Comparison of ENCODE assay signal across 24 cellular contexts in the genomic region with DNA sequence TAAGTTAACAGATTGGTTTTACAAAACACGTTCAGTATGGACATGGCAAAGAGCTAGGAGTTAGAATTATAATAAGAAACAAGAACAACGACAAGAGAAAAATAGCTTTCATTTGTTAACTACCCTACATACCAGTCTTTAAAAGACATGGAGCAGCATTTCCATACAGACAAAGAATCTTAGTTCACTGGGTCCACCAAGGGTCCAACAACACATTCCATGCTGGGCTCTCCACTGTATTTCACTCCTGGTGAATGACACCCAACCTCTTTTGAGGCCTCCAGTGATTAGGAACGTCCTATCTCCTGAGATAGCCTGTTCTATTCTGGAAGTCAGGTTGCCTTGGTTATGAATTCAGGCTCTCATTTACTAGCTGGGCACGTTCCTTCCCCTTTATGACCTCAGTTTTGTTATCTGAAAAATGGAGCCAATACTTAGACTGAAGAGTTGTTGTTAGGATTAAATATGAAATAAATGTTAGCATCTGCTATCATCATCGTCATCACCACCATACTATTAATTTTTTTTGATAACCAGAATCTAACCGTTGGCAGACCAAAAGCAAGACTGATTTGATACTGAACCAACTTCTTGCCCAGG.
"Had no signal": no experiment of that assay in that cellular context is flagged by ENCODE, and none has a peak within 500 bp of the region (broad histone marks: within the 10 kb centered on the region; RNA-seq: fewer than 3 reads in every experiment).

No MANE protein-coding gene starts in this region.

- H3K4me1 Mint-ChIP-seq: activated CD4-positive, alpha-beta T cell treated with anti-CD3 and anti-CD28 coated beads, Interleukin-2, amount 10 ng/mL, durations not matched to agents 7 days and 5 days; activated naive CD4-positive, alpha-beta T cell treated with anti-CD3 and anti-CD28 coated beads, Interleukin-2, amount 50 U/mL, for 24 hours; mesothelial cell of epicardium; nephron had no signal

- ATAC-seq: activated CD8-positive, alpha-beta memory T cell treated with anti-CD3 and anti-CD28 coated beads, Interleukin-2, amount 10 ng/mL, durations not matched to agents 7 days and 5 days; activated CD8-positive, alpha-beta T cell treated with anti-CD3 and anti-CD28 coated beads for 36 hours; body of pancreas; heart left ventricle; right lobe of liver; stimulated activated memory B cell treated with anti-CD40 and anti-IgM and Interleukin-4, amounts not matched to agents 10 μg/mL and 1 μg/mL and 100 μg/mL, for 72 hours had no signal

- H3K4me3 Mint-ChIP-seq: activated CD4-positive, alpha-beta T cell treated with anti-CD3 and anti-CD28 coated beads, Interleukin-2, amount 10 ng/mL, durations not matched to agents 7 days and 5 days; activated CD8-positive, alpha-beta memory T cell treated with anti-CD3 and anti-CD28 coated beads, Interleukin-2, amount 10 ng/mL, durations not matched to agents 7 days and 5 days; activated CD8-positive, alpha-beta T cell treated with anti-CD3 and anti-CD28 coated beads for 36 hours; activated naive CD4-positive, alpha-beta T cell treated with anti-CD3 and anti-CD28 coated beads, Interleukin-2, amount 50 U/mL, for 24 hours; mesothelial cell of epicardium; nephron; stimulated activated memory B cell treated with anti-CD40 and anti-IgM and Interleukin-4, amounts not matched to agents 10 μg/mL and 1 μg/mL and 100 μg/mL, for 72 hours had no signal

- H3K27ac ChIP-seq: body of pancreas, cardiac muscle cell, epithelial cell of prostate, heart left ventricle, left ventricle myocardium inferior, neutrophil, parathyroid adenoma, right lobe of liver, skin epidermis, transverse colon, VCaP had no signal

- H2AFZ ChIP-seq: parathyroid adenoma had no signal

- FAIRE-seq: urothelium cell line had no signal

- H3K9ac ChIP-seq: parathyroid adenoma had no signal

- H3K27me3 ChIP-seq: body of pancreas, cardiac muscle cell, heart left ventricle, neutrophil, right lobe of liver, transverse colon had no signal

- H3K9me3 ChIP-seq: body of pancreas, heart left ventricle, left ventricle myocardium inferior, neutrophil, right lobe of liver, transverse colon had no signal

- H3K27ac Mint-ChIP-seq: activated CD4-positive, alpha-beta T cell treated with anti-CD3 and anti-CD28 coated beads, Interleukin-2, amount 10 ng/mL, durations not matched to agents 7 days and 5 days; activated CD8-positive, alpha-beta memory T cell treated with anti-CD3 and anti-CD28 coated beads, Interleukin-2, amount 10 ng/mL, durations not matched to agents 7 days and 5 days; activated CD8-positive, alpha-beta T cell treated with anti-CD3 and anti-CD28 coated beads for 36 hours; activated naive CD4-positive, alpha-beta T cell treated with anti-CD3 and anti-CD28 coated beads, Interleukin-2, amount 50 U/mL, for 24 hours; mesothelial cell of epicardium; nephron; stimulated activated memory B cell treated with anti-CD40 and anti-IgM and Interleukin-4, amounts not matched to agents 10 μg/mL and 1 μg/mL and 100 μg/mL, for 72 hours had no signal

- H3K9me3 Mint-ChIP-seq: activated CD4-positive, alpha-beta T cell treated with anti-CD3 and anti-CD28 coated beads, Interleukin-2, amount 10 ng/mL, durations not matched to agents 7 days and 5 days; activated CD8-positive, alpha-beta T cell treated with anti-CD3 and anti-CD28 coated beads for 36 hours; activated naive CD4-positive, alpha-beta T cell treated with anti-CD3 and anti-CD28 coated beads, Interleukin-2, amount 50 U/mL, for 24 hours; mesothelial cell of epicardium; nephron; stimulated activated memory B cell treated with anti-CD40 and anti-IgM and Interleukin-4, amounts not matched to agents 10 μg/mL and 1 μg/mL and 100 μg/mL, for 72 hours had no signal

- DNase-seq: activated CD4-positive, alpha-beta T cell treated with anti-CD3 and anti-CD28 coated beads, Interleukin-2, amount 10 ng/mL, durations not matched to agents 7 days and 5 days; activated CD4-positive, CD25-positive, alpha-beta regulatory T cell treated with anti-CD3 and anti-CD28 coated beads, Interleukin-2, amount 50 U/mL, for 72 hours; activated CD8-positive, alpha-beta memory T cell treated with anti-CD3 and anti-CD28 coated beads, Interleukin-2, amount 10 ng/mL, durations not matched to agents 7 days and 5 days; activated CD8-positive, alpha-beta T cell treated with anti-CD3 and anti-CD28 coated beads for 36 hours; activated gamma-delta T cell; activated T-cell treated with anti-CD3 and anti-CD28 coated beads for 4 hours; body of pancreas; heart left ventricle; left ventricle myocardium inferior; right lobe of liver; stimulated activated CD4-positive, alpha-beta T cell treated with anti-CD3 and anti-CD28 coated beads, Interleukin-2, amount 100 ng/mL, for 24 hours; T-helper 2 cell; transverse colon had no signal

- H3K4me3 ChIP-seq: body of pancreas, cardiac muscle cell, heart left ventricle, left ventricle myocardium inferior, right lobe of liver, skin epidermis, transverse colon had no signal

- H3K4me1 ChIP-seq: body of pancreas, heart left ventricle, left ventricle myocardium inferior, parathyroid adenoma, right lobe of liver, transverse colon had no signal

- H3K36me3 ChIP-seq: cardiac muscle cell, heart left ventricle, left ventricle myocardium inferior, neutrophil, right lobe of liver, transverse colon had no signal

- H3K79me2 ChIP-seq: parathyroid adenoma had no signal
